ENCODE assay signal across 8 cellular contexts in genomic region chr6:7260291-7261029, GRCh38. TPM values are rescaled to one million over a fixed set of nuclear protein-coding genes. Genes with fewer than 3 reads are reported as not detected.
DNase-seq lines count a peak whose midpoint lies in the region; ATAC-seq and TF ChIP-seq lines count a peak whose summit lies in the region.

No MANE protein-coding gene starts in this region.

- in situ Hi-C loops in ACHN (cut with HindIII; ENCODE audit: low pct_ligation_motif_present, low pct_unique_long_range_greater_than_20kb, low sequenced_read_pairs) = no loop called here

- DNase-seq in AG09309 (ENCODE audit: low read depth) (no peak), choroid plexus epithelial cell (ENCODE audit: low read depth) (no peak), ACHN (no peak), UCSD-AML1 (lab: John Stamatoyannopoulos, UW; ENCODE audit: unreplicated experiment) (no peak)

- TF ChIP-seq CTCF in AG09309 (IDR thresholded peaks at IDR 0.05; ENCODE audit: control insufficient read depth, insufficient read depth, low read depth, low read length, missing control alignments) = no peak
- TF ChIP-seq CTCF in choroid plexus epithelial cell (conservative IDR thresholded peaks at IDR 0.05; ENCODE audit: low read depth, low read length) = no peak

- peak overlapping the region; percentile 50 for H3K4me3 ChIP-seq in AG09309 (ENCODE audit: control insufficient read depth, low read depth, low read length)
- peak overlapping the region; percentile 80 for H3K4me3 ChIP-seq in choroid plexus epithelial cell (ENCODE audit: low read depth, low read length)
- peak overlapping the region; percentile 48 for H3K4me3 ChIP-seq in mononuclear cell (ENCODE audit: low read length)

- no peaks in the 10 kb centered on the region for H3K9me3 ChIP-seq in mononuclear cell (ENCODE audit: low read depth, low read length)

- peaks cover 66% of the 10 kb centered on the region for H3K4me1 ChIP-seq in mononuclear cell (ENCODE audit: insufficient read depth, low read length)

- ATAC-seq in HG02884 (IDR thresholded peaks at IDR 0.05; ENCODE audit: unreplicated experiment) (peak; percentile 10), esophagus mucosa (no peak), GM19324 (IDR thresholded peaks at IDR 0.05; ENCODE audit: low FRiP score, unreplicated experiment) (no peak)

- H3K27me3 ChIP-seq in mononuclear cell (ENCODE audit: insufficient read depth, low read length) = no peaks in the 10 kb centered on the region

RNA-seq across cellular contexts. Expression of gene SSR1, which starts 52.5 kb away (rescaled TPM):
- total RNA-seq in mononuclear cell (74.5 TPM), esophagus mucosa (110 TPM)
